In genomic region chr5:112694853-112695709, GRCh38 we compare ENCODE assay signal across 13 cellular contexts. TPM values are rescaled to one million over a fixed set of nuclear protein-coding genes. Genes with fewer than 3 reads are reported as not detected.
DNase-seq lines count a peak whose midpoint lies in the region; ATAC-seq and TF ChIP-seq lines count a peak whose summit lies in the region.
"Had no signal": no experiment of that assay in that cellular context is flagged by ENCODE, and none has a peak within 500 bp of the region (broad histone marks: within the 10 kb centered on the region; RNA-seq: fewer than 3 reads in every experiment).

No MANE protein-coding gene starts in this region.

- H3K27me3 Mint-ChIP-seq in effector memory CD8-positive, alpha-beta T cell, result peaks cover 43 to 54% of the 10 kb centered on the region in 2 donors

- in situ Hi-C loops in brain microvascular endothelial cell (cut with HindIII; ENCODE audit: low pct_ligation_motif_present, low sequenced_read_pairs), result no loop called here

- no peak for ATAC-seq in GM18870 (IDR thresholded peaks at IDR 0.05; ENCODE audit: unreplicated experiment)
- no peak for ATAC-seq in effector memory CD8-positive, alpha-beta T cell (replicated peaks)
- ATAC-seq: upper lobe of right lung had no signal

- H3K4me3 ChIP-seq in brain microvascular endothelial cell (ENCODE audit: low read depth, low read length), result no peak overlapping the region
- H3K4me3 ChIP-seq: lung, upper lobe of right lung had no signal

- H3K36me3 ChIP-seq in brain microvascular endothelial cell (replicated peaks), result no peaks in the 10 kb centered on the region
- H3K36me3 ChIP-seq: upper lobe of right lung had no signal

- no peaks in the 10 kb centered on the region for H3K4me1 Mint-ChIP-seq in effector memory CD8-positive, alpha-beta T cell (ENCODE audit: low read depth in 2 of 2)

- DNase-seq in ELR (ENCODE audit: low read depth), result peak; percentile 59
- peak; percentile 63 for DNase-seq in MV-4-11 (lab: John Stamatoyannopoulos, UW)
- DNase-seq in brain microvascular endothelial cell, result peak; percentile 36
- DNase-seq in myocyte (ENCODE audit: low read depth), result peak; percentile 94
- DNase-seq in superior temporal gyrus (ENCODE audit: extremely low spot score), result no peak
- DNase-seq in NCI-H1048 (lab: John Stamatoyannopoulos, UW), result no peak
- no peak for DNase-seq in effector memory CD8-positive, alpha-beta T cell
- DNase-seq: activated T-cell treated with anti-CD3 and anti-CD28 coated beads, Interleukin-2, amount 50 U/mL, for 48 hours; central memory CD4-positive, alpha-beta T cell; COR-L47; upper lobe of right lung had no signal

- H3K27ac Mint-ChIP-seq in effector memory CD8-positive, alpha-beta T cell, result no peak overlapping the region

- H3K27ac ChIP-seq in brain microvascular endothelial cell, result no peak overlapping the region
- H3K27ac ChIP-seq: upper lobe of right lung had no signal

- no peaks in the 10 kb centered on the region for H3K27me3 ChIP-seq in brain microvascular endothelial cell (replicated peaks)
- H3K27me3 ChIP-seq: upper lobe of right lung had no signal

- no peak for TF ChIP-seq CTCF in brain microvascular endothelial cell (IDR thresholded peaks at IDR 0.05; ENCODE audit: low read depth, low read length, missing control alignments)

- H3K36me3 Mint-ChIP-seq in effector memory CD8-positive, alpha-beta T cell (ENCODE audit: insufficient read depth), result no peaks in the 10 kb centered on the region

- no peak overlapping the region for H3K4me3 Mint-ChIP-seq in effector memory CD8-positive, alpha-beta T cell

- H3K9me3 Mint-ChIP-seq in effector memory CD8-positive, alpha-beta T cell, result no peaks in the 10 kb centered on the region

RNA-seq across cellular contexts. Expression of gene APC, which starts 42.6 kb away (rescaled TPM):
- 67.4 and 86.6 TPM in 2 replicates for total RNA-seq in myocyte
- polyA plus RNA-seq in myocyte (2012), result 9.9 TPM

Comparison
In these comparisons a context has a peak if more than half of its experiments do, and no peak if none do; other contexts are left out.
1. DNase-seq: peak in ELR (single experiment), MV-4-11 (single experiment), brain microvascular endothelial cell (single experiment) and myocyte (single experiment); none in superior temporal gyrus (single experiment), NCI-H1048 (single experiment) and effector memory CD8-positive, alpha-beta T cell (0 of 3).